4 cellular contexts compared by ENCODE assay signal in the genomic region with DNA sequence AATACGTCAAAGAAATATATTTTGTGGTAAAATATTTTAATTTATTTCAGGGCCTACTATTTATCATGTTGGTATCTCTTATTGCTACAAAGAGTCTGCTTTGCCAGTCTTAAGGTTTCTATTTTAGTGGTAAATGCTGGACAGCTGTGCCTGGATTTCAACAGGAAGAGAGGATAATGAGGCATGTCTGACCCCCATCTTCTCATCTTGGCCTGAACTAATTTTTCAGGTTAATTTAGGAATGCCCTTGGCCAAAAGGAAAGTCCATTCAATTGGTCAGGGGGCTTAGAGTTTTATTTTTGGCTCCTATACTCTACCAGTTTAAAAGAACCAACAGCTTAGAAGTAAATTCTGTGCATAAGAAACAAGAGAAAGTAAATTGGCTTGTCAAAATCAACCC.
"Had no signal": no experiment of that assay in that cellular context is flagged by ENCODE, and none has a peak within 500 bp of the region (broad histone marks: within the 10 kb centered on the region; RNA-seq: fewer than 3 reads in every experiment).

No MANE protein-coding gene starts in this region.

- H3K27ac ChIP-seq: HL-60 had no signal

- DNase-seq: IMR-90, KBM-7 had no signal

- H3K4me3 ChIP-seq: K562 had no signal
